9 cellular contexts compared by ENCODE assay signal in genomic region chr2:161138429-161138828, GRCh38. TPM values are rescaled to one million over a fixed set of nuclear protein-coding genes. Genes with fewer than 3 reads are reported as not detected.
DNase-seq lines count a peak whose midpoint lies in the region; ATAC-seq, FAIRE-seq and TF ChIP-seq lines count a peak whose summit lies in the region.
"Had no signal": no experiment of that assay in that cellular context is flagged by ENCODE, and none has a peak within 500 bp of the region (broad histone marks: within the 10 kb centered on the region; RNA-seq: fewer than 3 reads in every experiment).

No MANE protein-coding gene starts in this region.

- H3K4me3 ChIP-seq in CD4-positive, alpha-beta memory T cell (ENCODE audit: low read length in 2 of 2) = peak overlapping the region; percentile 33 to 90
- H3K4me3 ChIP-seq in mononuclear cell (ENCODE audit: low read length) = peak overlapping the region; percentile 55
- H3K4me3 ChIP-seq in pancreas = peak overlapping the region in 1 of 4 donors; percentile 11
- H3K4me3 ChIP-seq in Caco-2 (ENCODE audit: low read depth, low read length) = no peak overlapping the region

- H3K4me1 ChIP-seq in CD4-positive, alpha-beta memory T cell (ENCODE audit: insufficient read depth, low read length) = peaks cover 56% of the 10 kb centered on the region
- H3K4me1 ChIP-seq in mononuclear cell (ENCODE audit: insufficient read depth, low read length) (peaks cover 29% of the 10 kb centered on the region), pancreas (peaks cover 0 to 27% (median 16%) of the 10 kb centered on the region in 3 donors), Caco-2 (peaks cover 33% of the 10 kb centered on the region)

- peak overlapping the region; percentile 90 to 99 (median 94) for H3K4me3 Mint-ChIP-seq in CD4-positive, alpha-beta memory T cell
- H3K4me3 Mint-ChIP-seq in activated CD4-positive, alpha-beta memory T cell treated with anti-CD3 and anti-CD28 coated beads, Interleukin-2, amount 10 ng/mL, durations not matched to agents 7 days and 5 days = peak overlapping the region; percentile 86
- H3K4me3 Mint-ChIP-seq in Caco-2 (ENCODE audit: unreplicated experiment) = no peak overlapping the region

- POLR2A ChIA-PET in CD4-positive, alpha-beta memory T cell (lab: Charles Lee; ENCODE audit: partially characterized antibody) = interaction anchor here (0.6 to 2.6 kb wide), 11 partner anchors 9 to 75 kb away, joined by 3 to 14 read pairs (median 4); partner anchors contain the start of gene TANK
- POLR2A ChIA-PET in activated CD4-positive, alpha-beta memory T cell treated with anti-CD3 and anti-CD28 coated beads, Interleukin-2, amount 10 ng/mL, durations not matched to agents 7 days and 5 days (lab: Charles Lee) = interaction anchor here (0.7 to 2.7 kb wide), 12 partner anchors 16 to 75 kb away, joined by 3 to 16 read pairs (median 4); partner anchors contain the start of gene TANK
- POLR2A ChIA-PET in Caco-2 (lab: Charles Lee) = no interaction called here

- DNase-seq in CD4-positive, alpha-beta memory T cell = peak; percentile 24 to 71 (median 34)
- peak; percentile 28 for DNase-seq in activated CD4-positive, alpha-beta memory T cell treated with anti-CD3 and anti-CD28 coated beads, Interleukin-2, amount 10 ng/mL, durations not matched to agents 7 days and 5 days
- no peak for DNase-seq in pancreas
- no peak for DNase-seq in Caco-2
- DNase-seq in NCI-H1092 (lab: John Stamatoyannopoulos, UW) = no peak
- DNase-seq: DMS53 had no signal

- intact Hi-C loops in CD4-positive, alpha-beta memory T cell (cut with micrococcal nuclease) = loop anchor here (5.0 kb wide), 2 partner anchors 61 to 76 kb away; no protein-coding TSS in a partner anchor
- intact Hi-C loops in pancreas (cut with DNase I) = no loop called here
- intact Hi-C loops in Caco-2 (cut with micrococcal nuclease; ENCODE audit: unreplicated experiment) = no loop called here

- ATAC-seq in GM21526 (IDR thresholded peaks at IDR 0.05; ENCODE audit: low FRiP score, unreplicated experiment) (peak; percentile 30), pancreas (no peak), GM18498 (IDR thresholded peaks at IDR 0.05; ENCODE audit: unreplicated experiment) (no peak)

- H3K27ac Mint-ChIP-seq in CD4-positive, alpha-beta memory T cell = peak overlapping the region; percentile 92 to 99 (median 97)
- peak overlapping the region; percentile 80 for H3K27ac Mint-ChIP-seq in activated CD4-positive, alpha-beta memory T cell treated with anti-CD3 and anti-CD28 coated beads, Interleukin-2, amount 10 ng/mL, durations not matched to agents 7 days and 5 days
- H3K27ac Mint-ChIP-seq in Caco-2 (ENCODE audit: unreplicated experiment) = no peak overlapping the region

- H3K27me3 Mint-ChIP-seq in CD4-positive, alpha-beta memory T cell = no peaks in the 10 kb centered on the region
- H3K27me3 Mint-ChIP-seq in activated CD4-positive, alpha-beta memory T cell treated with anti-CD3 and anti-CD28 coated beads, Interleukin-2, amount 10 ng/mL, durations not matched to agents 7 days and 5 days = no peaks in the 10 kb centered on the region
- no peaks in the 10 kb centered on the region for H3K27me3 Mint-ChIP-seq in Caco-2 (ENCODE audit: insufficient read depth, unreplicated experiment)

- no peaks in the 10 kb centered on the region for H3K9me3 ChIP-seq in CD4-positive, alpha-beta memory T cell (ENCODE audit: control insufficient read depth in 1 of 2, low read length in 2 of 2)
- no peaks in the 10 kb centered on the region for H3K9me3 ChIP-seq in mononuclear cell (ENCODE audit: low read depth, low read length)
- H3K9me3 ChIP-seq in pancreas = no peaks in the 10 kb centered on the region
- H3K9me3 ChIP-seq in Caco-2 = no peaks in the 10 kb centered on the region

- no TSS peak for BruUV-seq in Caco-2 (replicated peaks; lab: Mats Ljungman, UMichigan)

- H3K36me3 Mint-ChIP-seq in CD4-positive, alpha-beta memory T cell = peaks cover 11 to 20% of the 10 kb centered on the region in 2 donors
- peaks cover 33% of the 10 kb centered on the region for H3K36me3 Mint-ChIP-seq in activated CD4-positive, alpha-beta memory T cell treated with anti-CD3 and anti-CD28 coated beads, Interleukin-2, amount 10 ng/mL, durations not matched to agents 7 days and 5 days (ENCODE audit: low read depth)
- H3K36me3 Mint-ChIP-seq in Caco-2 (ENCODE audit: insufficient read depth, unreplicated experiment) = peaks cover 10% of the 10 kb centered on the region

- no peaks in the 10 kb centered on the region for H3K9me3 Mint-ChIP-seq in CD4-positive, alpha-beta memory T cell
- H3K9me3 Mint-ChIP-seq in activated CD4-positive, alpha-beta memory T cell treated with anti-CD3 and anti-CD28 coated beads, Interleukin-2, amount 10 ng/mL, durations not matched to agents 7 days and 5 days = peaks cover 10% of the 10 kb centered on the region
- no peaks in the 10 kb centered on the region for H3K9me3 Mint-ChIP-seq in Caco-2 (ENCODE audit: unreplicated experiment)

- peaks cover 50 to 71% (median 56%) of the 10 kb centered on the region in 4 donors for H3K4me1 Mint-ChIP-seq in CD4-positive, alpha-beta memory T cell
- H3K4me1 Mint-ChIP-seq in activated CD4-positive, alpha-beta memory T cell treated with anti-CD3 and anti-CD28 coated beads, Interleukin-2, amount 10 ng/mL, durations not matched to agents 7 days and 5 days = peaks cover 68% of the 10 kb centered on the region
- peaks cover 20% of the 10 kb centered on the region for H3K4me1 Mint-ChIP-seq in Caco-2 (ENCODE audit: low read depth, unreplicated experiment)

- no peaks in the 10 kb centered on the region for H3K27me3 ChIP-seq in CD4-positive, alpha-beta memory T cell (ENCODE audit: insufficient read depth, low read length)
- H3K27me3 ChIP-seq in mononuclear cell (ENCODE audit: insufficient read depth, low read length) (no peaks in the 10 kb centered on the region), pancreas (no peaks in the 10 kb centered on the region), Caco-2 (replicated peaks; ENCODE audit: control insufficient read depth, insufficient read depth, low read length) (no peaks in the 10 kb centered on the region)

- 80 to 83% methylated on average over 2 of the region's 2 CpGs for WGBS in pancreas, 2 donors

- no peak for FAIRE-seq in pancreas (lab: Jason Lieb, UNC)

- no peaks in the 10 kb centered on the region for H3K36me3 ChIP-seq in CD4-positive, alpha-beta memory T cell (ENCODE audit: insufficient read depth, low read length)
- H3K36me3 ChIP-seq in pancreas (no peaks in the 10 kb centered on the region), Caco-2 (ENCODE audit: control insufficient read depth, insufficient read depth, low read length) (no peaks in the 10 kb centered on the region)

- H3K27ac ChIP-seq in CD4-positive, alpha-beta memory T cell (ENCODE audit: low read depth, low read length) = peak overlapping the region; percentile 97
- H3K27ac ChIP-seq in pancreas = no peak overlapping the region

- CTCF ChIA-PET in CD4-positive, alpha-beta memory T cell (lab: Charles Lee; ENCODE audit: partially characterized antibody) = interaction anchor here (1.0 to 4.9 kb wide), 4 partner anchors 20 to 85 kb away, joined by 3 to 25 read pairs (median 4); partner anchors contain the start of gene TANK
- CTCF ChIA-PET in activated CD4-positive, alpha-beta memory T cell treated with anti-CD3 and anti-CD28 coated beads, Interleukin-2, amount 10 ng/mL, durations not matched to agents 7 days and 5 days (lab: Charles Lee) = interaction anchor here (0.6 to 1.5 kb wide), 5 partner anchors 12 to 74 kb away, joined by 3 to 6 read pairs (median 4); no protein-coding TSS in a partner anchor
- CTCF ChIA-PET in Caco-2 (lab: Charles Lee) = no interaction called here

- TF ChIP-seq CTCF in pancreas (IDR thresholded peaks at IDR 0.05) (no peak), Caco-2 (IDR thresholded peaks at IDR 0.05; ENCODE audit: insufficient read depth in 1 of 2, low read depth in 1 of 2, low read length in 1 of 2, severe bottlenecking in 1 of 2, unreplicated experiment in 1 of 2) (no peak)

RNA-seq across cellular contexts. Expression of gene TANK, which starts 21.8 kb away (rescaled TPM):
- total RNA-seq in CD4-positive, alpha-beta memory T cell = 10 to 100 TPM; 90.2 to 91.2 TPM
- polyA plus RNA-seq in CD4-positive, alpha-beta memory T cell = 10 to 100 TPM; 76.3 to 86.5 TPM
- 100 to 1,000 TPM; 118 to 126 TPM for total RNA-seq in activated CD4-positive, alpha-beta memory T cell treated with anti-CD3 and anti-CD28 coated beads, Interleukin-2, amount 10 ng/mL, durations not matched to agents 7 days and 5 days
- total RNA-seq in mononuclear cell (275 TPM), pancreas (10 to 100 TPM; 13.0 to 30.3 (median 16.0) TPM), Caco-2 (2022) (42.7 and 56.0 TPM in 2 replicates)
- polyA plus RNA-seq in pancreas = 10 to 100 TPM; 10.9 to 20.8 TPM

Comparison
In these comparisons a context has a peak if more than half of its experiments do, and no peak if none do; other contexts are left out.
1. DNase-seq: peak in CD4-positive, alpha-beta memory T cell (5 of 5) and activated CD4-positive, alpha-beta memory T cell treated with anti-CD3 and anti-CD28 coated beads, Interleukin-2, amount 10 ng/mL, durations not matched to agents 7 days and 5 days (single experiment); none in pancreas (0 of 6), Caco-2 (0 of 2) and NCI-H1092 (single experiment).